Comparison of ENCODE assay signal across 2 cellular contexts in the genomic region with DNA sequence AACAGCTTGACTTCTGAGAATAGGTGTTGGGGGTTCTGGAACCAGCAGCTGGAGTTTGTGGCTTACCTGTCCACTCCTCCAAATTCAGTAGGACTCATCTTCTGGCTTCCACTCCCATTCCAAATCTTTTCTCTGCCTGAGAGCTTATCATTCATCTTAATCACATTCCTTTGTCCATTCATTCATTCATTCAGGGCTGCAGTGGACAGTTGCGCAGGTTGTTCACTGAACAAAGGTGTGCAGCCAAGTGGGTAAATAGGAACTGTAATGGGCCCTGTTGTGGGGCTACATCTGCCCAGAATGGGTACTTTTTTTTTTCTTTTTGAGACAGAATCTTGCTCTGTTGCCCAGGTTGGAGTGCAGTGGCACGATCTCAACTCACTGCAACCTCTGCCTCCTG.
TF ChIP-seq lines count a peak whose summit lies in the region.

No MANE protein-coding gene starts in this region.

TF ChIP-seq in SK-N-SH, 30 proteins besides CTCF, POLR2A, EP300 and RAD21 (continued from another document):
- TF ChIP-seq, protein P1, sequence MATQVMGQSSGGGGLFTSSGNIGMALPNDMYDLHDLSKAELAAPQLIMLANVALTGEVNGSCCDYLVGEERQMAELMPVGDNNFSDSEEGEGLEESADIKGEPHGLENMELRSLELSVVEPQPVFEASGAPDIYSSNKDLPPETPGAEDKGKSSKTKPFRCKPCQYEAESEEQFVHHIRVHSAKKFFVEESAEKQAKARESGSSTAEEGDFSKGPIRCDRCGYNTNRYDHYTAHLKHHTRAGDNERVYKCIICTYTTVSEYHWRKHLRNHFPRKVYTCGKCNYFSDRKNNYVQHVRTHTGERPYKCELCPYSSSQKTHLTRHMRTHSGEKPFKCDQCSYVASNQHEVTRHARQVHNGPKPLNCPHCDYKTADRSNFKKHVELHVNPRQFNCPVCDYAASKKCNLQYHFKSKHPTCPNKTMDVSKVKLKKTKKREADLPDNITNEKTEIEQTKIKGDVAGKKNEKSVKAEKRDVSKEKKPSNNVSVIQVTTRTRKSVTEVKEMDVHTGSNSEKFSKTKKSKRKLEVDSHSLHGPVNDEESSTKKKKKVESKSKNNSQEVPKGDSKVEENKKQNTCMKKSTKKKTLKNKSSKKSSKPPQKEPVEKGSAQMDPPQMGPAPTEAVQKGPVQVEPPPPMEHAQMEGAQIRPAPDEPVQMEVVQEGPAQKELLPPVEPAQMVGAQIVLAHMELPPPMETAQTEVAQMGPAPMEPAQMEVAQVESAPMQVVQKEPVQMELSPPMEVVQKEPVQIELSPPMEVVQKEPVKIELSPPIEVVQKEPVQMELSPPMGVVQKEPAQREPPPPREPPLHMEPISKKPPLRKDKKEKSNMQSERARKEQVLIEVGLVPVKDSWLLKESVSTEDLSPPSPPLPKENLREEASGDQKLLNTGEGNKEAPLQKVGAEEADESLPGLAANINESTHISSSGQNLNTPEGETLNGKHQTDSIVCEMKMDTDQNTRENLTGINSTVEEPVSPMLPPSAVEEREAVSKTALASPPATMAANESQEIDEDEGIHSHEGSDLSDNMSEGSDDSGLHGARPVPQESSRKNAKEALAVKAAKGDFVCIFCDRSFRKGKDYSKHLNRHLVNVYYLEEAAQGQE (IDR thresholded peaks at IDR 0.05; ENCODE audit: low read depth, low read length), result no peak
- TF ChIP-seq EZH2phosphoT487 (IDR thresholded peaks at IDR 0.05; ENCODE audit: borderline replicate concordance, low read depth) (no peak), ELF1 (IDR thresholded peaks at IDR 0.05) (no peak), SIN3A (IDR thresholded peaks at IDR 0.05; ENCODE audit: borderline replicate concordance, low read depth, low read length) (no peak), CHD2 (IDR thresholded peaks at IDR 0.05; ENCODE audit: low read length, partially characterized antibody) (no peak)

TF ChIP-seq in SK-N-SH treated with all-trans-retinoic acid at 6 μM for 48 hours, 23 proteins besides CTCF, POLR2A, EP300 and RAD21 (continued from another document):
- TF ChIP-seq, protein P2, sequence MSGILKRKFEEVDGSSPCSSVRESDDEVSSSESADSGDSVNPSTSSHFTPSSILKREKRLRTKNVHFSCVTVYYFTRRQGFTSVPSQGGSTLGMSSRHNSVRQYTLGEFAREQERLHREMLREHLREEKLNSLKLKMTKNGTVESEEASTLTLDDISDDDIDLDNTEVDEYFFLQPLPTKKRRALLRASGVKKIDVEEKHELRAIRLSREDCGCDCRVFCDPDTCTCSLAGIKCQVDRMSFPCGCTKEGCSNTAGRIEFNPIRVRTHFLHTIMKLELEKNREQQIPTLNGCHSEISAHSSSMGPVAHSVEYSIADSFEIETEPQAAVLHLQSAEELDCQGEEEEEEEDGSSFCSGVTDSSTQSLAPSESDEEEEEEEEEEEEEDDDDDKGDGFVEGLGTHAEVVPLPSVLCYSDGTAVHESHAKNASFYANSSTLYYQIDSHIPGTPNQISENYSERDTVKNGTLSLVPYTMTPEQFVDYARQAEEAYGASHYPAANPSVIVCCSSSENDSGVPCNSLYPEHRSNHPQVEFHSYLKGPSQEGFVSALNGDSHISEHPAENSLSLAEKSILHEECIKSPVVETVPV (CRISPR knock-in tag; IDR thresholded peaks at IDR 0.05), result no peak
